6 cellular contexts compared by ENCODE assay signal in the genomic region with DNA sequence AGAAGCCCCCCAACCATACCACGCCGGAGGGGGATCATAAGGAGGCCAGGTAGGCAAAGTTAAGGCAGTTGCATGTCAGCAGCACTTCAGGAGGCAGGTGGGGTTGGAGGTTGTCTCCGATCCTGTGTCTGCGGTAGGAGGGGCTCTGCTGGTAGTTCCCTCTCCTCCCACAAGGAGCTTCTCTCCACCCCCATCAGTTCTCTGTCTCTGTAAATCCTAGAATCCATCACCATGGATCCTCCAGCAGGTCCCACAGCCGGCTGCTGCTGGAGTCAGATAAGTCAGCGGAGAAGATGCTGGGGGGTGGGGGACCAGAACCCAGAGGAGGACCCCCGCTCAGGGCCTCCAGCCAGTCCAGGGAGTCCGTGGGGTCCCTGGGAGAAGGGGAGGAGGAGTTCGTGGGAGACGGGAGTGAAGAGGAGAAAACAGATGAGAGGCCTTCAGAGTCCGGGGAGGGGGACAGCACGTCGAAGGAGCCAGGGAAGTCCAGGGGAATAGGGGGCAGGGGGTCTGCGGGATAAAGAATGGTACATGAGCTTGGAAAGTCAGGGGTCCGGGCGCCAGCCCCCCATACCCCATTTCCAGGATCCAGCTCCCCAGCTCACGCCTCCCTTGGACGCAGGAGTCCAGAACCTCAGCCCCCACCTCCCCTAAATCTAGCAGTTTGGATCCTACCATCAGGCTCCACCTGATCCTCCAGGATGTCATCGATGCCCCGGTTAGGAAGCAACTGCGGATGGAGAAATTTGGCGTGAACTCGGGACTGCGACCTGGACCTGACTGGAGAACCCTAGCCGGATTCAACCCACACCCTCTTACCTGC. TPM values are rescaled to one million over a fixed set of nuclear protein-coding genes. Genes with fewer than 3 reads are reported as not detected.
DNase-seq lines count a peak whose midpoint lies in the region; ATAC-seq and TF ChIP-seq lines count a peak whose summit lies in the region.

No MANE protein-coding gene starts in this region.

- H3K36me3 ChIP-seq in body of pancreas (replicated peaks in 1 of 2; ENCODE audit: insufficient read depth in 1 of 2, low read depth in 2 of 2) (no peaks in the 10 kb centered on the region), neural cell (ENCODE audit: insufficient read depth, low read length) (no peaks in the 10 kb centered on the region)

- H3K27me3 ChIP-seq in body of pancreas: no peaks in the 10 kb centered on the region
- H3K27me3 ChIP-seq in neural cell (ENCODE audit: insufficient read depth, low read depth, low read length): no peaks in the 10 kb centered on the region

- H3K9me3 ChIP-seq in body of pancreas (no peaks in the 10 kb centered on the region), neural cell (ENCODE audit: low read length) (no peaks in the 10 kb centered on the region)

- H3K27ac Mint-ChIP-seq in activated CD4-positive, alpha-beta T cell treated with anti-CD3 and anti-CD28 coated beads, Interleukin-2, amount 10 ng/mL, durations not matched to agents 24 days and 14 days: peak overlapping the region; percentile 65

- TF ChIP-seq POLR2A in body of pancreas (IDR thresholded peaks at IDR 0.05): no peak

- H3K9me3 Mint-ChIP-seq in activated CD4-positive, alpha-beta T cell treated with anti-CD3 and anti-CD28 coated beads, Interleukin-2, amount 10 ng/mL, durations not matched to agents 24 days and 14 days: no peaks in the 10 kb centered on the region

- no peak for TF ChIP-seq EP300 in neural cell (conservative IDR thresholded peaks at IDR 0.05; ENCODE audit: poor library complexity, severe bottlenecking)

- no peaks in the 10 kb centered on the region for H4K20me1 ChIP-seq in neural cell (ENCODE audit: insufficient read depth)

- H3K36me3 Mint-ChIP-seq in activated CD4-positive, alpha-beta T cell treated with anti-CD3 and anti-CD28 coated beads, Interleukin-2, amount 10 ng/mL, durations not matched to agents 24 days and 14 days (ENCODE audit: low read depth): peaks cover 4% of the 10 kb centered on the region

- peak in 1 of 7 experiments; percentile 8 for TF ChIP-seq CTCF in body of pancreas (IDR thresholded peaks at IDR 0.05)
- peak; percentile 54 for TF ChIP-seq CTCF in neural cell (IDR thresholded peaks at IDR 0.05; ENCODE audit: poor library complexity, severe bottlenecking)

- H3K9ac ChIP-seq in neural cell (ENCODE audit: low read length): peak overlapping the region; percentile 74

- peak overlapping the region; percentile 79 for H3K4me2 ChIP-seq in neural cell (ENCODE audit: low read length)

- ATAC-seq in body of pancreas (no peak), GM18511 (IDR thresholded peaks at IDR 0.05; ENCODE audit: unreplicated experiment) (no peak), HG03439 (IDR thresholded peaks at IDR 0.05; ENCODE audit: unreplicated experiment) (no peak)

- H3K27me3 Mint-ChIP-seq in activated CD4-positive, alpha-beta T cell treated with anti-CD3 and anti-CD28 coated beads, Interleukin-2, amount 10 ng/mL, durations not matched to agents 24 days and 14 days: no peaks in the 10 kb centered on the region

- H3K4me1 Mint-ChIP-seq in activated CD4-positive, alpha-beta T cell treated with anti-CD3 and anti-CD28 coated beads, Interleukin-2, amount 10 ng/mL, durations not matched to agents 24 days and 14 days: peaks cover 12% of the 10 kb centered on the region

- no peaks in the 10 kb centered on the region for H3F3A ChIP-seq in neural cell (ENCODE audit: insufficient read depth, low read length, poor library complexity, severe bottlenecking)

- peak overlapping the region; percentile 49 for H2AFZ ChIP-seq in neural cell (ENCODE audit: low read depth, low read length)

- 21 to 24% methylated on average over 21 to 23 of the region's 25 CpGs for WGBS in body of pancreas, 2 donors

- H3K27ac ChIP-seq in body of pancreas (peak overlapping the region in 3 of 4 donors; percentile 8 to 84 (median 72)), neural cell (ENCODE audit: low read length) (peak overlapping the region; percentile 48)

- intact Hi-C loops in activated CD4-positive, alpha-beta T cell treated with anti-CD3 and anti-CD28 coated beads, Interleukin-2, amount 10 ng/mL, durations not matched to agents 24 days and 14 days (cut with micrococcal nuclease): loop anchor here (5.0 to 10.0 kb wide), 2 partner anchors 66 to 378 kb away; a partner anchor contains a TSS
- intact Hi-C loops in body of pancreas (cut with DNase I): no loop called here

- peak overlapping the region; percentile 2 to 48 for H3K4me3 ChIP-seq in body of pancreas
- H3K4me3 ChIP-seq in neural cell (ENCODE audit: low read length): peak overlapping the region; percentile 87

- peaks cover 34% of the 10 kb centered on the region for H3K4me1 ChIP-seq in body of pancreas

- DNase-seq in activated CD4-positive, alpha-beta T cell treated with anti-CD3 and anti-CD28 coated beads, Interleukin-2, amount 10 ng/mL, durations not matched to agents 24 days and 14 days: no peak
- no peak for DNase-seq in activated CD4-positive, alpha-beta T cell treated with anti-CD3 and anti-CD28 coated beads, Interleukin-2, amount 50 U/mL, for 4 hours
- peak in 1 of 4 donors; percentile 22 for DNase-seq in body of pancreas

- TF ChIP-seq RAD21 in neural cell (conservative IDR thresholded peaks at IDR 0.05): no peak

- H3K4me3 Mint-ChIP-seq in activated CD4-positive, alpha-beta T cell treated with anti-CD3 and anti-CD28 coated beads, Interleukin-2, amount 10 ng/mL, durations not matched to agents 24 days and 14 days: peak overlapping the region; percentile 88

- no peaks in the 10 kb centered on the region for H3K9me2 ChIP-seq in neural cell (ENCODE audit: insufficient read depth, low read length)

- no peaks in the 10 kb centered on the region for H3K79me2 ChIP-seq in neural cell (replicated peaks; ENCODE audit: insufficient read depth, low read length)

TF ChIP-seq in neural cell, 6 proteins besides CTCF, POLR2A, EP300 and RAD21:
- TF ChIP-seq MXI1 (conservative IDR thresholded peaks at IDR 0.05; ENCODE audit: poor library complexity, severe bottlenecking) (no peak), POLR2AphosphoS5 (IDR thresholded peaks at IDR 0.05) (no peak), EZH2 (IDR thresholded peaks at IDR 0.05; ENCODE audit: borderline replicate concordance, insufficient read depth, low read length, poor library complexity, severe bottlenecking) (no peak)
- TF ChIP-seq, protein P1, sequence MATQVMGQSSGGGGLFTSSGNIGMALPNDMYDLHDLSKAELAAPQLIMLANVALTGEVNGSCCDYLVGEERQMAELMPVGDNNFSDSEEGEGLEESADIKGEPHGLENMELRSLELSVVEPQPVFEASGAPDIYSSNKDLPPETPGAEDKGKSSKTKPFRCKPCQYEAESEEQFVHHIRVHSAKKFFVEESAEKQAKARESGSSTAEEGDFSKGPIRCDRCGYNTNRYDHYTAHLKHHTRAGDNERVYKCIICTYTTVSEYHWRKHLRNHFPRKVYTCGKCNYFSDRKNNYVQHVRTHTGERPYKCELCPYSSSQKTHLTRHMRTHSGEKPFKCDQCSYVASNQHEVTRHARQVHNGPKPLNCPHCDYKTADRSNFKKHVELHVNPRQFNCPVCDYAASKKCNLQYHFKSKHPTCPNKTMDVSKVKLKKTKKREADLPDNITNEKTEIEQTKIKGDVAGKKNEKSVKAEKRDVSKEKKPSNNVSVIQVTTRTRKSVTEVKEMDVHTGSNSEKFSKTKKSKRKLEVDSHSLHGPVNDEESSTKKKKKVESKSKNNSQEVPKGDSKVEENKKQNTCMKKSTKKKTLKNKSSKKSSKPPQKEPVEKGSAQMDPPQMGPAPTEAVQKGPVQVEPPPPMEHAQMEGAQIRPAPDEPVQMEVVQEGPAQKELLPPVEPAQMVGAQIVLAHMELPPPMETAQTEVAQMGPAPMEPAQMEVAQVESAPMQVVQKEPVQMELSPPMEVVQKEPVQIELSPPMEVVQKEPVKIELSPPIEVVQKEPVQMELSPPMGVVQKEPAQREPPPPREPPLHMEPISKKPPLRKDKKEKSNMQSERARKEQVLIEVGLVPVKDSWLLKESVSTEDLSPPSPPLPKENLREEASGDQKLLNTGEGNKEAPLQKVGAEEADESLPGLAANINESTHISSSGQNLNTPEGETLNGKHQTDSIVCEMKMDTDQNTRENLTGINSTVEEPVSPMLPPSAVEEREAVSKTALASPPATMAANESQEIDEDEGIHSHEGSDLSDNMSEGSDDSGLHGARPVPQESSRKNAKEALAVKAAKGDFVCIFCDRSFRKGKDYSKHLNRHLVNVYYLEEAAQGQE (IDR thresholded peaks at IDR 0.05; ENCODE audit: borderline replicate concordance): no peak

RNA-seq across cellular contexts. Expression of a gene that starts 6.3 kb away (rescaled TPM):
- 1.2 and 1.4 TPM in 2 replicates for total RNA-seq in activated CD4-positive, alpha-beta T cell treated with anti-CD3 and anti-CD28 coated beads, Interleukin-2, amount 10 ng/mL, durations not matched to agents 24 days and 14 days
- total RNA-seq in body of pancreas: 1 to 10 TPM in 1 of 2 donors, under 1 TPM in 1; 0.26 to 7.3 TPM
- polyA plus RNA-seq in neural cell: 0.36 and 0.96 TPM in 2 replicates
- polyA minus RNA-seq in neural cell: 0.69 and 0.73 TPM in 2 replicates

RNA-seq across cellular contexts. Expression of a gene that starts 17.5 kb away (rescaled TPM):
- not detected in 2 replicates for total RNA-seq in activated CD4-positive, alpha-beta T cell treated with anti-CD3 and anti-CD28 coated beads, Interleukin-2, amount 10 ng/mL, durations not matched to agents 24 days and 14 days
- 1 to 10 TPM; 2.0 to 3.4 TPM for total RNA-seq in body of pancreas
- polyA plus RNA-seq in neural cell: not detected in 2 replicates
- polyA minus RNA-seq in neural cell: not detected in 2 replicates

RNA-seq across cellular contexts. Expression of a gene that starts 27.2 kb away (rescaled TPM):
- 0.71 and 0.82 TPM in 2 replicates for total RNA-seq in activated CD4-positive, alpha-beta T cell treated with anti-CD3 and anti-CD28 coated beads, Interleukin-2, amount 10 ng/mL, durations not matched to agents 24 days and 14 days
- 10 to 100 TPM; 14.5 to 60.0 TPM for total RNA-seq in body of pancreas
- 0.26 TPM in 1 of 2 replicates, not detected in the other for polyA plus RNA-seq in neural cell
- 0.12 and 0.24 TPM in 2 replicates for polyA minus RNA-seq in neural cell

RNA-seq across cellular contexts. Expression of a gene that starts 33.5 kb away (rescaled TPM):
- total RNA-seq in activated CD4-positive, alpha-beta T cell treated with anti-CD3 and anti-CD28 coated beads, Interleukin-2, amount 10 ng/mL, durations not matched to agents 24 days and 14 days: 0.21 TPM in 1 of 2 replicates, not detected in the other
- total RNA-seq in body of pancreas: 10 to 100 TPM in 1 of 2 donors, 1 to 10 TPM in 1; 1.6 to 14.5 TPM
- polyA plus RNA-seq in neural cell: not detected in 2 replicates
- polyA minus RNA-seq in neural cell: not detected in 2 replicates

RNA-seq across cellular contexts. Expression of a gene that starts 39.2 kb away (rescaled TPM):
- total RNA-seq in activated CD4-positive, alpha-beta T cell treated with anti-CD3 and anti-CD28 coated beads, Interleukin-2, amount 10 ng/mL, durations not matched to agents 24 days and 14 days: 0.23 and 0.26 TPM in 2 replicates
- total RNA-seq in body of pancreas: 10 to 100 TPM; 14.8 to 79.1 TPM
- 0.15 and 0.26 TPM in 2 replicates for polyA plus RNA-seq in neural cell
- polyA minus RNA-seq in neural cell: 0.49 and 0.58 TPM in 2 replicates
